ENCODE assay signal across 24 cellular contexts in the genomic region with DNA sequence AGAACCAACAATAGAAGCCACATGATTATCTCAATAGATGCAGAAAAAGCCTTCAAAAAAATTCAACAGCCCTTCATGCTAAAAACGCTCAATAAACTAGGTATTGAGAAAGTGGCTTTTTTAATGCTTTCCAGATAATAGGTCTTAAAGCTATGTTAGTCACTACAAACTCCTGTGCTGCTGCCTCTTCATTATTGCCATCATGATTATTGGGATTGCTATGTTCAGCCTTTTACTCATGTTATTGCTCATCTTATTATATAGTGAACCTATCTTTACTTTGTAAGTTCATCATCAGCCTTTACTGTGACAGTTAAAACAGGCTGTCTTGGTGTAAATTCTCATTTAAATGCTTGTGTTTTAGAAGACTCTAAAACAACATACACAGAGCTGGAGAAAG.
"Had no signal": no experiment of that assay in that cellular context is flagged by ENCODE, and none has a peak within 500 bp of the region (broad histone marks: within the 10 kb centered on the region; RNA-seq: fewer than 3 reads in every experiment).

No MANE protein-coding gene starts in this region.

- H3K4me1 Mint-ChIP-seq: memory B cell; naive thymus-derived CD4-positive, alpha-beta T cell; nephron progenitor cell; stimulated activated memory B cell treated with anti-CD40 and anti-IgM and Interleukin-4, amounts not matched to agents 10 μg/mL and 1 μg/mL and 100 μg/mL, for 72 hours had no signal

- DNase-seq: effector memory CD8-positive, alpha-beta T cell; esophagus squamous epithelium; gastrocnemius medialis; heart right ventricle; hypothalamus; left lung; lower lobe of right lung; naive thymus-derived CD4-positive, alpha-beta T cell; nephron progenitor cell; psoas muscle; retina; right lobe of liver; spleen; stimulated activated CD4-positive, alpha-beta T cell treated with anti-CD3 and anti-CD28 coated beads, Interleukin-15, amount 100 ng/mL, for 24 hours; stimulated activated CD4-positive, alpha-beta T cell treated with anti-CD3 and anti-CD28 coated beads, Interleukin-1b, Interleukin-23, amount 100 ng/mL, for 48 hours; stimulated activated CD4-positive, alpha-beta T cell treated with anti-CD3 and anti-CD28 coated beads, Interleukin-4, amount 100 ng/mL, for 24 hours; tibial artery; upper lobe of left lung; uterus had no signal

- H3K36me3 Mint-ChIP-seq: memory B cell; naive thymus-derived CD4-positive, alpha-beta T cell; stimulated activated memory B cell treated with anti-CD40 and anti-IgM and Interleukin-4, amounts not matched to agents 10 μg/mL and 1 μg/mL and 100 μg/mL, for 72 hours had no signal

- ATAC-seq: effector memory CD8-positive, alpha-beta T cell; gastrocnemius medialis; heart right ventricle; left lung; lower lobe of right lung; naive thymus-derived CD4-positive, alpha-beta T cell; psoas muscle; right lobe of liver; stimulated activated memory B cell treated with anti-CD40 and anti-IgM and Interleukin-4, amounts not matched to agents 10 μg/mL and 1 μg/mL and 100 μg/mL, for 72 hours had no signal

- H3K27me3 ChIP-seq: esophagus squamous epithelium, gastrocnemius medialis, heart right ventricle, left lung, neutrophil, right lobe of liver, spleen, tibial artery, upper lobe of left lung had no signal

- H3K36me3 ChIP-seq: esophagus squamous epithelium, gastrocnemius medialis, heart right ventricle, left lung, lower lobe of right lung, neutrophil, right lobe of liver, spleen, tibial artery, upper lobe of left lung, uterus had no signal

- H3K27ac Mint-ChIP-seq: dendritic cell treated with granulocyte-macrophage colony-stimulating factor and Interleukin-4, amounts not matched to agents 40 ng/mL and 50 ng/mL, for 4 days; effector memory CD8-positive, alpha-beta T cell; memory B cell; naive thymus-derived CD4-positive, alpha-beta T cell; nephron progenitor cell; stimulated activated memory B cell treated with anti-CD40 and anti-IgM and Interleukin-4, amounts not matched to agents 10 μg/mL and 1 μg/mL and 100 μg/mL, for 72 hours; stimulated activated naive CD8-positive, alpha-beta T cell treated with anti-CD3 and anti-CD28 coated beads, Interleukin-15, Interleukin-2, amounts not matched to agents 100 ng/mL and 50 ng/mL, for 24 hours had no signal

- H3K4me1 ChIP-seq: esophagus squamous epithelium, gastrocnemius medialis, heart right ventricle, left lung, lower lobe of right lung, psoas muscle, right lobe of liver, spleen, tibial artery, upper lobe of left lung, uterus had no signal

- H3K4me3 ChIP-seq: esophagus squamous epithelium, gastrocnemius medialis, heart right ventricle, left lung, lower lobe of right lung, psoas muscle, right lobe of liver, spleen, tibial artery, upper lobe of left lung, uterus had no signal

- H3K4me3 Mint-ChIP-seq: dendritic cell treated with granulocyte-macrophage colony-stimulating factor and Interleukin-4, amounts not matched to agents 40 ng/mL and 50 ng/mL, for 4 days; effector memory CD8-positive, alpha-beta T cell; memory B cell; naive thymus-derived CD4-positive, alpha-beta T cell; nephron progenitor cell; stimulated activated memory B cell treated with anti-CD40 and anti-IgM and Interleukin-4, amounts not matched to agents 10 μg/mL and 1 μg/mL and 100 μg/mL, for 72 hours; stimulated activated naive CD8-positive, alpha-beta T cell treated with anti-CD3 and anti-CD28 coated beads, Interleukin-15, Interleukin-2, amounts not matched to agents 100 ng/mL and 50 ng/mL, for 24 hours had no signal

- H3K9me3 Mint-ChIP-seq: stimulated activated memory B cell treated with anti-CD40 and anti-IgM and Interleukin-4, amounts not matched to agents 10 μg/mL and 1 μg/mL and 100 μg/mL, for 72 hours had no signal

- H3K27me3 Mint-ChIP-seq: dendritic cell treated with granulocyte-macrophage colony-stimulating factor and Interleukin-4, amounts not matched to agents 40 ng/mL and 50 ng/mL, for 4 days; effector memory CD8-positive, alpha-beta T cell; naive thymus-derived CD4-positive, alpha-beta T cell; stimulated activated memory B cell treated with anti-CD40 and anti-IgM and Interleukin-4, amounts not matched to agents 10 μg/mL and 1 μg/mL and 100 μg/mL, for 72 hours; stimulated activated naive CD8-positive, alpha-beta T cell treated with anti-CD3 and anti-CD28 coated beads, Interleukin-15, Interleukin-2, amounts not matched to agents 100 ng/mL and 50 ng/mL, for 24 hours had no signal

- H3K9me3 ChIP-seq: esophagus squamous epithelium, gastrocnemius medialis, lower lobe of right lung, neutrophil, psoas muscle, right lobe of liver, tibial artery, upper lobe of left lung, uterus had no signal
